8 cellular contexts compared by ENCODE assay signal in the genomic region with DNA sequence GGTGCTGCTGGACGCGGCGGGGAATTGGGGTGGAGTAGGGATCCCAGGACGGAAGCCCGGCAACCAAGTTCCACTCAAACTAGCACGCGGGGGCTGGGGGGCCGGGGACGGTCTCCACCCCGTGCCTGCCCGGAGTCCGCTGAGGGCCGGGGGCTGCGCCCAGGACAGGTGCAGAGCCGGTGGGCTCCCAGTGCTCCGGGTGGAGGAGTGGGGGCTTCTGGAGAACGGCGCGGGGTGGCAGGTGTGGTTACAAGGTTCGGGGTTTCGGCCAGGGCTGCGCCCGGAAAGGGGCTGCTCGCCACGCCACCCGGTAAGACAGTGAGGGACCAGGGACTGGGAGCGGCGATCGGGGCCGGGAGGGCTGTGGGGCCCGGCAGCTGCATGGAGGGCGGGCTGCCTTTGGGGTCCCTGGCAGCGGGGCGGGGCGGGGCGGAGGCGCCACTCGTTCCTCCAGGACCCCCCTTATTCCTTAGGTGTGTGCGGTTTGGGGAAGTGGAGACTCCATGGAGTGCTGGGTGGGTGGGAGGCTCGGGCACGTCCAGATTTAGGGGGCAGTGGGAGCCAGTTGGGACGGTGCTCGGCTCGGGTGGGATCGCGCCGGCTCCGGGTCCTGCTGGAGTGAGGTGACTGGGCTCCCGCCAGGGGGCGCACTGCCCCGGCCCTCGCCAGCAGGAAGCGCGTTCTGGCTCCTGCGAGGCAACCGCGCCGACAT. TPM values are rescaled to one million over a fixed set of nuclear protein-coding genes. Genes with fewer than 3 reads are reported as not detected.
DNase-seq lines count a peak whose midpoint lies in the region; ATAC-seq lines count a peak whose summit lies in the region.

No MANE protein-coding gene starts in this region.

- H3K9me3 ChIP-seq in NT2/D1 (ENCODE audit: insufficient read depth, low read length): no peaks in the 10 kb centered on the region

- H3K4me1 ChIP-seq in NT2/D1 (ENCODE audit: insufficient read depth, insufficient read length): peaks cover 29% of the 10 kb centered on the region

- peak overlapping the region; percentile 80 for H3K4me3 ChIP-seq in NT2/D1 (ENCODE audit: insufficient read length, low read depth)

- H3K36me3 ChIP-seq in NT2/D1 (ENCODE audit: insufficient read depth, insufficient read length, low read length): no peaks in the 10 kb centered on the region

- H3K9ac ChIP-seq in NT2/D1 (ENCODE audit: insufficient read length, low read depth): peak overlapping the region; percentile 87

- peak; percentile 19 to 48 for DNase-seq in SHP77 (lab: John Stamatoyannopoulos, UW)
- DNase-seq in SHP77 treated with DMSO at 0.1 percent for 48 hours (lab: John Stamatoyannopoulos, UW): no peak
- DNase-seq in NT2/D1 (ENCODE audit: low read depth, low spot score): peak; percentile 90
- peak; percentile 83 for DNase-seq in activated T-cell treated with anti-CD3 and anti-CD28 coated beads, Interleukin-2, amount 50 U/mL, for 1 hour
- peak; percentile 72 for DNase-seq in myocyte (ENCODE audit: low read depth)
- DNase-seq in stimulated activated CD8-positive, alpha-beta memory T cell treated with anti-CD3 and anti-CD28 coated beads, Interleukin-4, amount 100 ng/mL, for 48 hours: peak; percentile 87

- ATAC-seq in HG03439 (IDR thresholded peaks at IDR 0.05; ENCODE audit: unreplicated experiment) (peak; percentile 64), esophagus mucosa (peak; percentile 77)

- H3K27me3 ChIP-seq in NT2/D1 (ENCODE audit: insufficient read depth, insufficient read length): peaks cover 4% of the 10 kb centered on the region

RNA-seq across cellular contexts. Expression of gene TSPAN18, which starts 0.8 kb away (rescaled TPM):
- total RNA-seq in esophagus mucosa (2.3 TPM), myocyte (1.3 and 1.8 TPM in 2 replicates)
- polyA plus RNA-seq in myocyte (2012): 2.2 TPM
